Comparison of ENCODE assay signal across 17 cellular contexts in genomic region chr1:202329891-202330290, GRCh38. TPM values are rescaled to one million over a fixed set of nuclear protein-coding genes. Genes with fewer than 3 reads are reported as not detected.
DNase-seq lines count a peak whose midpoint lies in the region; TF ChIP-seq lines count a peak whose summit lies in the region.
"Had no signal": no experiment of that assay in that cellular context is flagged by ENCODE, and none has a peak within 500 bp of the region (broad histone marks: within the 10 kb centered on the region; RNA-seq: fewer than 3 reads in every experiment).

No MANE protein-coding gene starts in this region.

- H3K36me3 ChIP-seq in brain microvascular endothelial cell (replicated peaks): peaks cover 10% of the 10 kb centered on the region
- H3K36me3 ChIP-seq in ascending aorta: no peaks in the 10 kb centered on the region
- peaks cover 20% of the 10 kb centered on the region for H3K36me3 ChIP-seq in PC-9 (ENCODE audit: low read depth)

- no peak overlapping the region for H3K27ac ChIP-seq in brain microvascular endothelial cell
- no peak overlapping the region for H3K27ac ChIP-seq in ascending aorta
- H3K27ac ChIP-seq in PC-9: no peak overlapping the region
- H3K27ac ChIP-seq: KMS-11, lower lobe of right lung, VCaP had no signal

- H3K4me3 ChIP-seq in brain microvascular endothelial cell (ENCODE audit: low read depth, low read length) (no peak overlapping the region), ascending aorta (no peak overlapping the region), PC-9 (no peak overlapping the region)
- H3K4me3 ChIP-seq: lower lobe of right lung had no signal

- H3K4me1 Mint-ChIP-seq in activated T-cell treated with anti-CD3 and anti-CD28 coated beads, Interleukin-2, amount 50 U/mL, for 24 hours (ENCODE audit: low read depth): no peaks in the 10 kb centered on the region
- no peaks in the 10 kb centered on the region for H3K4me1 Mint-ChIP-seq in nephron progenitor cell
- H3K4me1 Mint-ChIP-seq: activated naive CD4-positive, alpha-beta T cell treated with anti-CD3 and anti-CD28 coated beads, Interleukin-2, amount 50 U/mL, for 24 hours had no signal

- no peaks in the 10 kb centered on the region for H4K20me1 ChIP-seq in PC-9 (ENCODE audit: insufficient read depth)

- H3K27me3 ChIP-seq in brain microvascular endothelial cell (replicated peaks): no peaks in the 10 kb centered on the region
- no peaks in the 10 kb centered on the region for H3K27me3 ChIP-seq in ascending aorta
- H3K27me3 ChIP-seq in PC-9 (ENCODE audit: insufficient read depth, low read depth): no peaks in the 10 kb centered on the region

- TF ChIP-seq CTCF in brain microvascular endothelial cell (IDR thresholded peaks at IDR 0.05; ENCODE audit: low read depth, low read length, missing control alignments): peak; percentile 8
- TF ChIP-seq CTCF in nephron progenitor cell (IDR thresholded peaks at IDR 0.05): no peak
- TF ChIP-seq CTCF in ascending aorta (IDR thresholded peaks at IDR 0.05): no peak
- TF ChIP-seq CTCF in PC-9 (conservative IDR thresholded peaks at IDR 0.05): no peak

- H3K4me3 Mint-ChIP-seq in activated T-cell treated with anti-CD3 and anti-CD28 coated beads, Interleukin-2, amount 50 U/mL, for 24 hours: no peak overlapping the region
- no peak overlapping the region for H3K4me3 Mint-ChIP-seq in nephron progenitor cell
- H3K4me3 Mint-ChIP-seq: activated naive CD4-positive, alpha-beta T cell treated with anti-CD3 and anti-CD28 coated beads, Interleukin-2, amount 50 U/mL, for 24 hours; natural killer cell treated with Interleukin-12 subunit alpha and Interleukin-12 subunit beta and Interleukin-15 and Interleukin-18, amount 100 ng/mL, for 72 hours had no signal

- H3K9me2 ChIP-seq in PC-9 (ENCODE audit: insufficient read depth): no peaks in the 10 kb centered on the region

- in situ Hi-C loops in brain microvascular endothelial cell (cut with HindIII; ENCODE audit: low pct_ligation_motif_present, low sequenced_read_pairs): no loop called here

- H3K27me3 Mint-ChIP-seq in activated T-cell treated with anti-CD3 and anti-CD28 coated beads, Interleukin-2, amount 50 U/mL, for 24 hours: no peaks in the 10 kb centered on the region
- peaks cover 4% of the 10 kb centered on the region for H3K27me3 Mint-ChIP-seq in nephron progenitor cell (ENCODE audit: low read depth, poor library complexity)
- H3K27me3 Mint-ChIP-seq: activated naive CD4-positive, alpha-beta T cell treated with anti-CD3 and anti-CD28 coated beads, Interleukin-2, amount 50 U/mL, for 24 hours; natural killer cell treated with Interleukin-12 subunit alpha and Interleukin-12 subunit beta and Interleukin-15 and Interleukin-18, amount 100 ng/mL, for 72 hours had no signal

- no TSS peak for BruUV-seq in PC-9 (replicated peaks; lab: Mats Ljungman, UMichigan)

- no peak for DNase-seq in activated T-cell treated with anti-CD3 and anti-CD28 coated beads, Interleukin-2, amount 50 U/mL, for 24 hours
- DNase-seq in activated T-cell treated with anti-CD3 and anti-CD28 coated beads for 4 hours (no peak), Kasumi-1 (lab: John Stamatoyannopoulos, UW) (peak; percentile 5 to 16), brain microvascular endothelial cell (no peak), nephron progenitor cell (no peak), ascending aorta (ENCODE audit: low spot score in 2 of 2) (no peak), PC-9 (no peak)
- DNase-seq in activated CD4-positive, CD25-positive, alpha-beta regulatory T cell (lab: John Stamatoyannopoulos, UW): no peak
- DNase-seq: COR-L47, GF-D8, lower lobe of right lung, NCI-H187, NCI-H446 treated with DMSO at 0.1 percent for 48 hours had no signal

- no peaks in the 10 kb centered on the region for H3K9me3 Mint-ChIP-seq in activated T-cell treated with anti-CD3 and anti-CD28 coated beads, Interleukin-2, amount 50 U/mL, for 24 hours
- no peaks in the 10 kb centered on the region for H3K9me3 Mint-ChIP-seq in nephron progenitor cell
- H3K9me3 Mint-ChIP-seq: activated naive CD4-positive, alpha-beta T cell treated with anti-CD3 and anti-CD28 coated beads, Interleukin-2, amount 50 U/mL, for 24 hours; natural killer cell treated with Interleukin-12 subunit alpha and Interleukin-12 subunit beta and Interleukin-15 and Interleukin-18, amount 100 ng/mL, for 72 hours had no signal

- no peak overlapping the region for H2AFZ ChIP-seq in PC-9

- H3K36me3 Mint-ChIP-seq in activated T-cell treated with anti-CD3 and anti-CD28 coated beads, Interleukin-2, amount 50 U/mL, for 24 hours (ENCODE audit: low read depth): peaks cover 64% of the 10 kb centered on the region
- peaks cover 47% of the 10 kb centered on the region for H3K36me3 Mint-ChIP-seq in nephron progenitor cell (ENCODE audit: low read depth)

- H3K27ac Mint-ChIP-seq in activated T-cell treated with anti-CD3 and anti-CD28 coated beads, Interleukin-2, amount 50 U/mL, for 24 hours: peak overlapping the region; percentile 6
- peak overlapping the region; percentile 30 for H3K27ac Mint-ChIP-seq in nephron progenitor cell
- H3K27ac Mint-ChIP-seq: activated naive CD4-positive, alpha-beta T cell treated with anti-CD3 and anti-CD28 coated beads, Interleukin-2, amount 50 U/mL, for 24 hours; natural killer cell treated with Interleukin-12 subunit alpha and Interleukin-12 subunit beta and Interleukin-15 and Interleukin-18, amount 100 ng/mL, for 72 hours had no signal

- H3K4me1 ChIP-seq in ascending aorta (no peaks in the 10 kb centered on the region), PC-9 (replicated peaks; ENCODE audit: insufficient read depth) (no peaks in the 10 kb centered on the region)
- H3K4me1 ChIP-seq: lower lobe of right lung had no signal

- intact Hi-C loops in ascending aorta (cut with DNase I) (no loop called here), PC-9 (cut with micrococcal nuclease; ENCODE audit: unreplicated experiment) (no loop called here)

- H3K9me3 ChIP-seq in ascending aorta (no peaks in the 10 kb centered on the region), PC-9 (ENCODE audit: insufficient read depth, low read depth) (no peaks in the 10 kb centered on the region)
- H3K9me3 ChIP-seq: lower lobe of right lung had no signal

- no peak overlapping the region for H3K4me2 ChIP-seq in PC-9
- H3K4me2 ChIP-seq: KMS-11 had no signal

- CTCF ChIA-PET in PC-9 (lab: Charles Lee): no interaction called here

- no peaks in the 10 kb centered on the region for H3K79me2 ChIP-seq in PC-9 (ENCODE audit: low read depth)

- POLR2A ChIA-PET in PC-9 (lab: Charles Lee; ENCODE audit: unreplicated experiment): interaction anchor here (0.5 kb wide), 1 partner anchor 384 kb away, joined by 3 read pairs; no protein-coding TSS in a partner anchor

- H3F3A ChIP-seq in PC-9 (ENCODE audit: insufficient read depth, low read depth): peaks cover 36% of the 10 kb centered on the region

RNA-seq across cellular contexts. Expression of gene UBE2T, which starts 11.8 kb away (rescaled TPM):
- total RNA-seq in ascending aorta: not detected
- 43.2 and 55.5 TPM in 2 replicates for total RNA-seq in PC-9 (2021)

RNA-seq across cellular contexts. Expression of gene PPP1R12B, which starts 18.6 kb away (rescaled TPM):
- 404 TPM for total RNA-seq in ascending aorta
- total RNA-seq in PC-9 (2021): 33.3 and 35.8 TPM in 2 replicates

Comparison
In these comparisons a context has a peak if more than half of its experiments do, and no peak if none do; other contexts are left out.
1. DNase-seq: peak in Kasumi-1 (2 of 2); none in activated T-cell treated with anti-CD3 and anti-CD28 coated beads, Interleukin-2, amount 50 U/mL, for 24 hours (single experiment), activated T-cell treated with anti-CD3 and anti-CD28 coated beads for 4 hours (single experiment), brain microvascular endothelial cell (single experiment), nephron progenitor cell (single experiment), ascending aorta (0 of 2), activated CD4-positive, CD25-positive, alpha-beta regulatory T cell (0 of 4) and PC-9 (0 of 2).
2. RNA of gene UBE2T, which starts 11.8 kb away (total RNA-seq): 43.2 to 55.5 TPM in PC-9; not detected in ascending aorta (single experiment); every median in the first group is over 10 times any median in the second.
3. RNA of gene PPP1R12B, which starts 18.6 kb away (total RNA-seq): 404 TPM in ascending aorta (single experiment); 33.3 to 35.8 TPM in PC-9; every median in the first group is over 10 times any median in the second.